ENCODE assay signal across 17 cellular contexts in genomic region chr19:3879656-3880055, GRCh38. TPM values are rescaled to one million over a fixed set of nuclear protein-coding genes. Genes with fewer than 3 reads are reported as not detected.
DNase-seq lines count a peak whose midpoint lies in the region; ATAC-seq, FAIRE-seq and TF ChIP-seq lines count a peak whose summit lies in the region.
"Had no signal": no experiment of that assay in that cellular context is flagged by ENCODE, and none has a peak within 500 bp of the region (broad histone marks: within the 10 kb centered on the region; RNA-seq: fewer than 3 reads in every experiment).

No MANE protein-coding gene starts in this region.

- H2BK12ac ChIP-seq in neuronal stem cell (ENCODE audit: low read length), result no peak overlapping the region

- no peaks in the 10 kb centered on the region for H3K9me2 ChIP-seq in HCT116 (ENCODE audit: insufficient read depth)

- TF ChIP-seq EP300 in K562 (IDR thresholded peaks at IDR 0.05; ENCODE audit: low read length), result no peak

- H2BK15ac ChIP-seq in neuronal stem cell (ENCODE audit: low read length), result no peak overlapping the region

- 0 out of 2 replicates have a peak, but pooled peaks have one; percentile 14 for TF ChIP-seq RAD21 in HCT116 (IDR thresholded peaks at IDR 0.05; ENCODE audit: low read depth)
- TF ChIP-seq RAD21 in K562 (CRISPR knock-in tag; conservative IDR thresholded peaks at IDR 0.05 in 1 of 2, IDR thresholded peaks at IDR 0.05 in 1 of 2), result no peak

- no peak overlapping the region for H3K14ac ChIP-seq in neuronal stem cell (ENCODE audit: low read length)

- CTCF ChIA-PET in activated CD4-positive, alpha-beta T cell treated with anti-CD3 and anti-CD28 coated beads for 36 hours (lab: Charles Lee), result no interaction called here
- CTCF ChIA-PET in HCT116 (lab: Charles Lee) (no interaction called here), K562 (lab: Yijun Ruan, JAX; ENCODE audit: low intra/inter-chr PET ratio) (no interaction called here)

- H4K8ac ChIP-seq in neuronal stem cell (ENCODE audit: low read depth, low read length), result no peak overlapping the region

- no peaks in the 10 kb centered on the region for H4K20me1 ChIP-seq in HCT116 (ENCODE audit: insufficient read depth)
- peaks cover 4% of the 10 kb centered on the region; the same call in 1 of the 2 replicates for H4K20me1 ChIP-seq in K562 (replicated peaks; ENCODE audit: control insufficient read depth, insufficient read depth, low read length)

- no peak overlapping the region for H2BK120ac ChIP-seq in neuronal stem cell (ENCODE audit: low read depth, low read length)

- peaks cover 10% of the 10 kb centered on the region for H3K4me1 Mint-ChIP-seq in activated CD4-positive, alpha-beta T cell treated with anti-CD3 and anti-CD28 coated beads for 36 hours

- ATAC-seq in activated CD4-positive, alpha-beta T cell treated with anti-CD3 and anti-CD28 coated beads for 36 hours, result no peak
- ATAC-seq in HCT116, result peak; percentile 42; the same call in 1 of the 2 replicates
- peak; percentile 67; the same call in 2 of the 3 replicates for ATAC-seq in K562
- ATAC-seq: left lobe of liver, psoas muscle had no signal

- peak in 2 of 3 experiments; percentile 55 to 64; a peak in 4 of 6 replicates for TF ChIP-seq CTCF in HCT116 (IDR thresholded peaks at IDR 0.05 in 2 of 3, conservative IDR thresholded peaks at IDR 0.05 in 1 of 3; ENCODE audit: borderline replicate concordance in 1 of 3, insufficient read depth in 1 of 3, low read depth in 2 of 3, low read length in 2 of 3)
- TF ChIP-seq CTCF in K562 (IDR thresholded peaks at IDR 0.05 in 2 of 3, conservative IDR thresholded peaks at IDR 0.05 in 1 of 3; ENCODE audit: insufficient read depth in 2 of 3, low read depth in 1 of 3, low read length in 3 of 3), result peak; percentile 29 to 57 (median 33)

- POLR2A ChIA-PET in activated CD4-positive, alpha-beta T cell treated with anti-CD3 and anti-CD28 coated beads for 36 hours (lab: Charles Lee), result no interaction called here
- POLR2A ChIA-PET in HCT116 (lab: Charles Lee), result no interaction called here
- POLR2A ChIA-PET in K562 (lab: Yijun Ruan, JAX), result interaction anchor here (1.2 kb wide), 1 partner anchor 16 kb away, joined by 6 read pairs; no protein-coding TSS in a partner anchor

- no peak overlapping the region for H3K27ac ChIP-seq in HCT116 (ENCODE audit: low read depth, low read length)
- no peak overlapping the region for H3K27ac ChIP-seq in K562 (ENCODE audit: extremely low read depth, low read depth, low read length)
- H3K27ac ChIP-seq in neuronal stem cell (replicated peaks; ENCODE audit: low read length), result no peak overlapping the region
- H3K27ac ChIP-seq: psoas muscle, testis had no signal

- DNase-seq in activated CD4-positive, alpha-beta T cell treated with anti-CD3 and anti-CD28 coated beads for 36 hours, result peak; percentile 24
- DNase-seq in activated CD4-positive, alpha-beta T cell treated with anti-CD3 and anti-CD28 coated beads for 4 hours, result no peak
- DNase-seq in HCT116 (ENCODE audit: low read depth, low spot score), result no peak
- peak in 2 of 4 experiments; percentile 33 to 34 for DNase-seq in K562 (ENCODE audit: extremely low read depth in 1 of 4, low spot score in 3 of 4)
- no peak for DNase-seq in neuronal stem cell (ENCODE audit: low spot score)
- no peak for DNase-seq in GM19239 (ENCODE audit: insufficient read length, low spot score)
- DNase-seq in activated gamma-delta T cell (lab: John Stamatoyannopoulos, UW), result no peak
- DNase-seq in superior temporal gyrus (ENCODE audit: extremely low spot score), result no peak
- DNase-seq: CD4-positive, alpha-beta memory T cell; IMR-90; NCI-H774; psoas muscle; testis had no signal

- H3K4me3 ChIP-seq in HCT116 (replicated peaks in 1 of 2; ENCODE audit: low read depth in 1 of 2, low read length in 2 of 2) (no peak overlapping the region), K562 (no peak overlapping the region), neuronal stem cell (ENCODE audit: low read length in 2 of 2) (peak overlapping the region in 1 of 2 donors; percentile 59)
- H3K4me3 ChIP-seq: psoas muscle had no signal

- peak overlapping the region; percentile 48 for H3K18ac ChIP-seq in neuronal stem cell (ENCODE audit: low read length)

- H3K9me3 ChIP-seq in HCT116 (ENCODE audit: control insufficient read depth in 1 of 2, insufficient read depth in 1 of 2, low read depth in 1 of 2, low read length in 2 of 2), result no peaks in the 10 kb centered on the region
- H3K9me3 ChIP-seq in K562 (replicated peaks; ENCODE audit: control insufficient read depth, insufficient read depth, low read depth, low read length), result no peaks in the 10 kb centered on the region
- peaks cover 0 to 2% of the 10 kb centered on the region in 2 donors for H3K9me3 ChIP-seq in neuronal stem cell (replicated peaks in 1 of 2; ENCODE audit: control insufficient read depth in 2 of 2, insufficient read depth in 1 of 2, low read depth in 1 of 2, low read length in 2 of 2)
- H3K9me3 ChIP-seq: psoas muscle, testis had no signal

- in situ Hi-C loops in K562 (cut with MboI), result no loop called here

- H3K9me1 ChIP-seq in K562 (ENCODE audit: control insufficient read depth, insufficient read depth, low read length), result no peaks in the 10 kb centered on the region

- no peak overlapping the region for H4K91ac ChIP-seq in neuronal stem cell (ENCODE audit: low read depth, low read length, poor library complexity)

- H3K4me2 ChIP-seq in HCT116 (ENCODE audit: low read length), result no peak overlapping the region
- no peak overlapping the region for H3K4me2 ChIP-seq in K562 (ENCODE audit: insufficient read depth, low read length)
- no peak overlapping the region for H3K4me2 ChIP-seq in neuronal stem cell (ENCODE audit: insufficient read depth, low read length, poor library complexity, severe bottlenecking)

- no peak overlapping the region for H3K4ac ChIP-seq in neuronal stem cell (ENCODE audit: low read length)

- no peak overlapping the region for H2AK5ac ChIP-seq in neuronal stem cell (ENCODE audit: low read depth, low read length)

- no peak overlapping the region for H2BK5ac ChIP-seq in neuronal stem cell (ENCODE audit: low read length)

- RAD21 ChIA-PET in HCT116 (lab: Charles Lee; ENCODE audit: low non-redundant PET in 1 of 2, low total read pairs in 2 of 2, uncharacterized antibody in 2 of 2, unreplicated experiment in 2 of 2), result no interaction called here

- H3K27ac Mint-ChIP-seq in activated CD4-positive, alpha-beta T cell treated with anti-CD3 and anti-CD28 coated beads for 36 hours, result no peak overlapping the region
- H3K27ac Mint-ChIP-seq: activated naive CD4-positive, alpha-beta T cell treated with anti-CD3 and anti-CD28 coated beads, Interleukin-2, amount 50 U/mL, for 24 hours; CD4-positive, alpha-beta memory T cell had no signal

- TF ChIP-seq POLR2A in HCT116 (IDR thresholded peaks at IDR 0.05; ENCODE audit: borderline replicate concordance, extremely low read depth, insufficient read depth, insufficient read length), result no peak
- TF ChIP-seq POLR2A in K562 (conservative IDR thresholded peaks at IDR 0.05), result no peak

- BruUV-seq in HCT116 (replicated peaks; lab: Mats Ljungman, UMichigan), result no TSS peak
- no TSS peak for BruUV-seq in K562 (replicated peaks; lab: Mats Ljungman, UMichigan)

- H3K27me3 Mint-ChIP-seq in activated CD4-positive, alpha-beta T cell treated with anti-CD3 and anti-CD28 coated beads for 36 hours, result peaks cover 35% of the 10 kb centered on the region

- H3K27me3 ChIP-seq in HCT116 (ENCODE audit: insufficient read depth, low read length) (no peaks in the 10 kb centered on the region), K562 (ENCODE audit: control insufficient read depth in 2 of 2, insufficient read depth in 2 of 2, low read length in 2 of 2) (peaks cover 11 to 32% of the 10 kb centered on the region in 2 experiments; a peak in 4 of 5 replicates), neuronal stem cell (ENCODE audit: control insufficient read depth in 3 of 3, insufficient read depth in 3 of 3, low read depth in 1 of 3, low read length in 3 of 3) (peaks cover 0 to 5% (median 0%) of the 10 kb centered on the region in 3 experiments)
- H3K27me3 ChIP-seq: testis had no signal

- H3K36me3 ChIP-seq in HCT116 (ENCODE audit: control insufficient read depth in 1 of 2, insufficient read depth in 2 of 2, low read length in 2 of 2), result no peaks in the 10 kb centered on the region
- H3K36me3 ChIP-seq in K562 (ENCODE audit: control insufficient read depth, insufficient read depth, low read length), result no peaks in the 10 kb centered on the region
- H3K36me3 ChIP-seq in neuronal stem cell (replicated peaks in 1 of 2; ENCODE audit: control insufficient read depth in 2 of 2, insufficient read depth in 2 of 2, low read length in 2 of 2), result no peaks in the 10 kb centered on the region

- 5% methylated on average over 12 of the region's 12 CpGs for WGBS in K562 (ENCODE audit: insufficient coverage, low coverage, missing lambda C conversion rate)
- no CpG with 5 or more reads among the region's 12 CpGs for WGBS in neuronal stem cell (ENCODE audit: extremely low coverage in 2 of 2, insufficient read length in 2 of 2, insufficient replicate concordance in 1 of 2), 2 donors

- no peak overlapping the region for H2AFZ ChIP-seq in HCT116 (ENCODE audit: low read depth, low read length, poor library complexity, severe bottlenecking)
- no peak overlapping the region for H2AFZ ChIP-seq in K562 (ENCODE audit: low read depth, low read length)
- no peak overlapping the region for H2AFZ ChIP-seq in neuronal stem cell (ENCODE audit: low read length)

- peak overlapping the region; percentile 73 for H3K23ac ChIP-seq in neuronal stem cell (ENCODE audit: low read depth, low read length, poor library complexity)

- intact Hi-C loops in activated CD4-positive, alpha-beta T cell treated with anti-CD3 and anti-CD28 coated beads for 36 hours (cut with DNase I, micrococcal nuclease), result loop anchor here in 1 of 2 experiments (10.0 kb wide), 1 partner anchor 635 kb away; no protein-coding TSS in a partner anchor
- intact Hi-C loops in HCT116 (cut with micrococcal nuclease), result no loop called here
- intact Hi-C loops in K562 (cut with micrococcal nuclease), result no loop called here

- H3K79me2 ChIP-seq in HCT116 (ENCODE audit: insufficient read depth, low read length), result no peaks in the 10 kb centered on the region
- H3K79me2 ChIP-seq in K562 (ENCODE audit: control insufficient read depth, insufficient read depth, low read length), result no peaks in the 10 kb centered on the region

- H3K4me1 ChIP-seq in HCT116 (ENCODE audit: control insufficient read depth in 1 of 2, insufficient read depth in 2 of 2, low read length in 2 of 2) (no peaks in the 10 kb centered on the region), K562 (replicated peaks in 1 of 2; ENCODE audit: control insufficient read depth in 2 of 2, insufficient read depth in 2 of 2, low read length in 2 of 2) (peaks cover 0 to 4% of the 10 kb centered on the region in 2 experiments; a peak in 2 of 5 replicates), neuronal stem cell (ENCODE audit: control insufficient read depth in 2 of 2, insufficient read depth in 1 of 2, low read depth in 1 of 2, low read length in 2 of 2) (peaks cover 4 to 5% of the 10 kb centered on the region in 2 donors)
- H3K4me1 ChIP-seq: psoas muscle, testis had no signal

- FAIRE-seq in K562 (lab: Jason Lieb, UNC), result no peak
- no peak for FAIRE-seq in GM19239 (lab: Jason Lieb, UNC)
- FAIRE-seq: A204.1 had no signal

- peaks cover 2% of the 10 kb centered on the region for H3K79me1 ChIP-seq in neuronal stem cell (ENCODE audit: low read depth, low read length)

- H3K9ac ChIP-seq in HCT116 (ENCODE audit: low read length), result no peak overlapping the region
- no peak overlapping the region for H3K9ac ChIP-seq in K562 (ENCODE audit: insufficient read depth in 1 of 2, low read depth in 2 of 2, low read length in 2 of 2)
- H3K9ac ChIP-seq in neuronal stem cell (ENCODE audit: low read depth, low read length, poor library complexity), result no peak overlapping the region

- H3K4me3 Mint-ChIP-seq in activated CD4-positive, alpha-beta T cell treated with anti-CD3 and anti-CD28 coated beads for 36 hours, result no peak overlapping the region
- H3K4me3 Mint-ChIP-seq: activated naive CD4-positive, alpha-beta T cell treated with anti-CD3 and anti-CD28 coated beads, Interleukin-2, amount 50 U/mL, for 24 hours had no signal

- H3K36me3 Mint-ChIP-seq in activated CD4-positive, alpha-beta T cell treated with anti-CD3 and anti-CD28 coated beads for 36 hours (ENCODE audit: low read depth), result no peaks in the 10 kb centered on the region
- H3K36me3 Mint-ChIP-seq: activated naive CD4-positive, alpha-beta T cell treated with anti-CD3 and anti-CD28 coated beads, Interleukin-2, amount 50 U/mL, for 24 hours; CD4-positive, alpha-beta memory T cell had no signal

- H3K9me3 Mint-ChIP-seq in activated CD4-positive, alpha-beta T cell treated with anti-CD3 and anti-CD28 coated beads for 36 hours (ENCODE audit: low read depth), result no peaks in the 10 kb centered on the region
- H3K9me3 Mint-ChIP-seq: activated naive CD4-positive, alpha-beta T cell treated with anti-CD3 and anti-CD28 coated beads, Interleukin-2, amount 50 U/mL, for 24 hours had no signal

RNA-seq across cellular contexts. Expression of gene ATCAY, which starts 0.8 kb away (rescaled TPM):
- total RNA-seq in activated CD4-positive, alpha-beta T cell treated with anti-CD3 and anti-CD28 coated beads for 36 hours, result under 1 TPM in 1 of 2 experiments, not detected in 1; 0.07 TPM
- total RNA-seq in HCT116 (2021; ENCODE audit: unreplicated experiment), result not detected
- polyA plus RNA-seq in HCT116 (2012), result not detected in 2 replicates
- not detected in 2 replicates for total RNA-seq in K562 (2011; cell fraction: chromatin; rRNA removed; ENCODE audit: low replicate concordance)
- not detected in 2 replicates for total RNA-seq in K562 (2011; cell fraction: nucleolus; rRNA removed)
- 0.08 TPM in 1 of 2 replicates, not detected in the other for total RNA-seq in K562 (2011; cell fraction: nucleoplasm; rRNA removed)
- not detected in 2 replicates for total RNA-seq in K562 (2014; rRNA removed)
- not detected in 2 replicates for total RNA-seq in K562 (2014; rRNA removed; fragmentation: Illumina TruSeq; extraction: Trizol)
- total RNA-seq in K562 (2015; rRNA removed; fragmentation: Illumina TruSeq; extraction: Trizol), result not detected in 2 replicates
- 0.07 TPM in 1 of 2 replicates, not detected in the other for total RNA-seq in K562 (2021)
- not detected in 2 replicates for polyA plus RNA-seq in K562 (2011; rRNA removed)
- polyA plus RNA-seq in K562 (2011; cell fraction: cytosol; rRNA removed), result 0.04 TPM in 1 of 2 replicates, not detected in the other
- not detected in 2 replicates for polyA plus RNA-seq in K562 (2011; cell fraction: nucleus; rRNA removed)
- not detected in 2 replicates for polyA plus RNA-seq in K562 (2012)
- polyA plus RNA-seq in K562 (2014; fragmentation: Illumina TruSeq; extraction: Trizol), result not detected in 2 replicates
- not detected for polyA plus RNA-seq in K562 (2014; fragmentation: Nextera tagmentation; extraction: Ambion mirVana)
- not detected in 2 replicates for polyA plus RNA-seq in K562 (2014; rRNA removed)
- polyA minus RNA-seq in K562 (2011; rRNA and poly(A)+ RNA removed), result not detected in 2 replicates
- polyA minus RNA-seq in K562 (2011; cell fraction: cytosol; rRNA and poly(A)+ RNA removed), result not detected in 2 replicates
- not detected in 2 replicates for polyA minus RNA-seq in K562 (2011; cell fraction: nucleus; rRNA and poly(A)+ RNA removed)
- 19.1 TPM for polyA plus RNA-seq in neuronal stem cell (2013, experiment 1 of 2)
- polyA plus RNA-seq in neuronal stem cell (2013, experiment 2 of 2), result 19.7 TPM
- total RNA-seq: CD4-positive, alpha-beta memory T cell; left lobe of liver; psoas muscle had no signal
- polyA plus RNA-seq: CD4-positive, alpha-beta memory T cell had no signal

RNA-seq across cellular contexts. Expression of gene ZFR2, which starts 10.8 kb away (rescaled TPM):
- under 1 TPM; 0.23 to 0.51 TPM for total RNA-seq in activated CD4-positive, alpha-beta T cell treated with anti-CD3 and anti-CD28 coated beads for 36 hours
- total RNA-seq in HCT116 (2021; ENCODE audit: unreplicated experiment) (0.34 TPM), K562 (2014; rRNA removed) (0.33 and 0.59 TPM in 2 replicates), K562 (2014; rRNA removed; fragmentation: Illumina TruSeq; extraction: Trizol) (not detected in 2 replicates), K562 (2015; rRNA removed; fragmentation: Illumina TruSeq; extraction: Trizol) (not detected in 2 replicates), K562 (2021) (not detected in 2 replicates)
- polyA plus RNA-seq in HCT116 (2012), result 0.02 and 0.03 TPM in 2 replicates
- total RNA-seq in K562 (2011; cell fraction: chromatin; rRNA removed; ENCODE audit: low replicate concordance), result 0.09 and 0.14 TPM in 2 replicates
- total RNA-seq in K562 (2011; cell fraction: nucleolus; rRNA removed), result 0.26 TPM in 1 of 2 replicates, not detected in the other
- total RNA-seq in K562 (2011; cell fraction: nucleoplasm; rRNA removed), result 0.38 TPM in 1 of 2 replicates, not detected in the other
- polyA plus RNA-seq in K562 (2011; rRNA removed) (0.03 and 0.04 TPM in 2 replicates), K562 (2014; fragmentation: Illumina TruSeq; extraction: Trizol) (not detected in 2 replicates), K562 (2014; fragmentation: Nextera tagmentation; extraction: Ambion mirVana) (under 1 TPM in 1 of 2 experiments, not detected in 1; 0.07 TPM), K562 (2014; rRNA removed) (not detected in 2 replicates)
- polyA plus RNA-seq in K562 (2011; cell fraction: cytosol; rRNA removed), result 0.19 and 0.22 TPM in 2 replicates
- polyA plus RNA-seq in K562 (2011; cell fraction: nucleus; rRNA removed), result 0.08 and 0.21 TPM in 2 replicates
- polyA plus RNA-seq in K562 (2012), result 0.04 and 0.17 TPM in 2 replicates
- polyA minus RNA-seq in K562 (2011; rRNA and poly(A)+ RNA removed), result not detected in 2 replicates
- not detected in 2 replicates for polyA minus RNA-seq in K562 (2011; cell fraction: cytosol; rRNA and poly(A)+ RNA removed)
- polyA minus RNA-seq in K562 (2011; cell fraction: nucleus; rRNA and poly(A)+ RNA removed), result 0.13 TPM in 1 of 2 replicates, not detected in the other
- polyA plus RNA-seq in neuronal stem cell (2013, experiment 1 of 2), result 12.5 TPM
- 13.8 TPM for polyA plus RNA-seq in neuronal stem cell (2013, experiment 2 of 2)
- total RNA-seq: IMR-90, left lobe of liver, psoas muscle had no signal
- polyA plus RNA-seq: psoas muscle had no signal

RNA-seq across cellular contexts. Expression of gene NMRK2, which starts 53.2 kb away (rescaled TPM):
- not detected for total RNA-seq in activated CD4-positive, alpha-beta T cell treated with anti-CD3 and anti-CD28 coated beads for 36 hours
- total RNA-seq in HCT116 (2021; ENCODE audit: unreplicated experiment), result not detected
- polyA plus RNA-seq in HCT116 (2012), result not detected in 2 replicates
- not detected in 2 replicates for total RNA-seq in K562 (2011; cell fraction: chromatin; rRNA removed; ENCODE audit: low replicate concordance)
- not detected in 2 replicates for total RNA-seq in K562 (2011; cell fraction: nucleolus; rRNA removed)
- not detected in 2 replicates for total RNA-seq in K562 (2011; cell fraction: nucleoplasm; rRNA removed)
- total RNA-seq in K562 (2014; rRNA removed), result not detected in 2 replicates
- not detected in 2 replicates for total RNA-seq in K562 (2014; rRNA removed; fragmentation: Illumina TruSeq; extraction: Trizol)
- not detected in 2 replicates for total RNA-seq in K562 (2015; rRNA removed; fragmentation: Illumina TruSeq; extraction: Trizol)
- not detected in 2 replicates for total RNA-seq in K562 (2021)
- polyA plus RNA-seq in K562 (2011; rRNA removed), result not detected in 2 replicates
- not detected in 2 replicates for polyA plus RNA-seq in K562 (2011; cell fraction: cytosol; rRNA removed)
- not detected in 2 replicates for polyA plus RNA-seq in K562 (2011; cell fraction: nucleus; rRNA removed)
- polyA plus RNA-seq in K562 (2012), result not detected in 2 replicates
- polyA plus RNA-seq in K562 (2014; fragmentation: Illumina TruSeq; extraction: Trizol), result not detected in 2 replicates
- not detected for polyA plus RNA-seq in K562 (2014; fragmentation: Nextera tagmentation; extraction: Ambion mirVana)
- not detected in 2 replicates for polyA plus RNA-seq in K562 (2014; rRNA removed)
- polyA minus RNA-seq in K562 (2011; rRNA and poly(A)+ RNA removed), result not detected in 2 replicates
- polyA minus RNA-seq in K562 (2011; cell fraction: cytosol; rRNA and poly(A)+ RNA removed), result not detected in 2 replicates
- polyA minus RNA-seq in K562 (2011; cell fraction: nucleus; rRNA and poly(A)+ RNA removed), result not detected in 2 replicates
- polyA plus RNA-seq in neuronal stem cell (2013, experiment 1 of 2), result 0.60 TPM
- polyA plus RNA-seq in neuronal stem cell (2013, experiment 2 of 2), result 0.72 TPM
- total RNA-seq: CD4-positive, alpha-beta memory T cell; Daoy; IMR-90; left lobe of liver had no signal
- polyA plus RNA-seq: CD4-positive, alpha-beta memory T cell; IMR-90 had no signal
